Comparison of ENCODE assay signal across 12 cellular contexts in the genomic region with DNA sequence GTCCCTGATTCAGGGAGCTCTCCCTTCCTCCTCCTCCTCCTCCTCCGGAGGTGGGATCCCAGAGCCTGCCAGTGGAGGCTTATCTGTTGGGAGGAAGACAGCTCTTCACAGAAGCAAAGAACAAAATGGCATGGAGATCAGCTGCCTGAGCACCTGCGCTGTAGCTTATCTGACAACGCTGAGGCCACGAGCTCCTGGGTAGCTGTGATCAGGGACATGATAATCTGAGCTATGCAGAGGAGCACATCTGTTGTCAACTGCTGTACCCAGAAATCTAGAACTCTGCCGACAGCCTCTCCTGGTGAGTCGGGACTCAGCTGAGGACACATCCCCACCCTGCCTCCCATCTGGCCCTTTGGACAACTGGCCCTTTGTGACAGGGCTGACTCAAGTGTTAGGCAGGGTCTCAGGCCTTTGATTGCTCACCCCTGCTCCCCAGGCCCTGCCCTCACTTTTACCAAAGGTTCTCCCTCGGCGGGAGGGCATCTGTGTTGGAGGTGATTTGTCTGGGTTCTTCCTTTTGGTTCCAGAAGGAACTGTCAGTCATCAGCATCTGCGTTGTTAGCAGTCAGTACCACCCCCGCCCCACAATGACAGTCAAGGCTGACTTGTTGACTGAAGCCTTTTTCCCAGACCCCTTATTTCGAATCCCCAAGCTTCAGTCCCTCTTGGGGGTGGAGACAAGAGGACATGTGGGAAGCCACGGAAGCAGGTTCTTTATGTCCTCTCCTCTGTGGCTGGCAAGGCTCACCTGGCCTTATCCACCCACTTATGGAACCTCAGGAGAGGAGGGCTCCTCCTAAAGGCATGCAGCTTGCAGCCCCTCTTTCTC. TPM values are rescaled to one million over a fixed set of nuclear protein-coding genes. Genes with fewer than 3 reads are reported as not detected.
DNase-seq lines count a peak whose midpoint lies in the region; ATAC-seq and TF ChIP-seq lines count a peak whose summit lies in the region.
"Had no signal": no experiment of that assay in that cellular context is flagged by ENCODE, and none has a peak within 500 bp of the region (broad histone marks: within the 10 kb centered on the region; RNA-seq: fewer than 3 reads in every experiment).

No MANE protein-coding gene starts in this region.

- TF ChIP-seq POLR2A in gastroesophageal sphincter (IDR thresholded peaks at IDR 0.05): no peak

- H3K9me3 ChIP-seq in CD4-positive, CD25-positive, alpha-beta regulatory T cell (ENCODE audit: control insufficient read depth in 2 of 2, low read length in 2 of 2): no peaks in the 10 kb centered on the region
- H3K9me3 ChIP-seq in PC-9 (ENCODE audit: insufficient read depth, low read depth): no peaks in the 10 kb centered on the region
- H3K9me3 ChIP-seq in mucosa of descending colon: no peaks in the 10 kb centered on the region
- no peaks in the 10 kb centered on the region for H3K9me3 ChIP-seq in gastroesophageal sphincter

- BruUV-seq in PC-9 (replicated peaks; lab: Mats Ljungman, UMichigan): TSS peak; percentile 14

- H3K4me2 ChIP-seq in PC-9: no peak overlapping the region

- no peaks in the 10 kb centered on the region for H3K27me3 Mint-ChIP-seq in CD4-positive, CD25-positive, alpha-beta regulatory T cell
- peaks cover 4 to 12% (median 10%) of the 10 kb centered on the region in 3 donors for H3K27me3 Mint-ChIP-seq in immature natural killer cell (ENCODE audit: low read depth in 3 of 3)

- peaks cover 6% of the 10 kb centered on the region for H3F3A ChIP-seq in PC-9 (ENCODE audit: insufficient read depth, low read depth)

- H3K9me2 ChIP-seq in PC-9 (ENCODE audit: insufficient read depth): no peaks in the 10 kb centered on the region

- POLR2A ChIA-PET in PC-9 (lab: Charles Lee; ENCODE audit: unreplicated experiment): no interaction called here

- CTCF ChIA-PET in PC-9 (lab: Charles Lee): no interaction called here

- H3K36me3 ChIP-seq in CD4-positive, CD25-positive, alpha-beta regulatory T cell (ENCODE audit: control insufficient read depth, insufficient read depth, low read length): no peaks in the 10 kb centered on the region
- H3K36me3 ChIP-seq in PC-9 (ENCODE audit: low read depth) (no peaks in the 10 kb centered on the region), mucosa of descending colon (ENCODE audit: low read depth) (no peaks in the 10 kb centered on the region), gastroesophageal sphincter (peaks cover 0 to 39% of the 10 kb centered on the region in 2 donors)

- no peak overlapping the region for H3K27ac ChIP-seq in CD4-positive, CD25-positive, alpha-beta regulatory T cell (ENCODE audit: insufficient read depth, low read length, poor library complexity, severe bottlenecking)
- H3K27ac ChIP-seq in PC-9: no peak overlapping the region
- no peak overlapping the region for H3K27ac ChIP-seq in gastroesophageal sphincter

- H3K4me1 ChIP-seq in CD4-positive, CD25-positive, alpha-beta regulatory T cell (ENCODE audit: control insufficient read depth, insufficient read depth, low read length, poor library complexity, severe bottlenecking): peaks cover 26% of the 10 kb centered on the region
- H3K4me1 ChIP-seq in PC-9 (replicated peaks; ENCODE audit: insufficient read depth) (peaks cover 4% of the 10 kb centered on the region), mucosa of descending colon (ENCODE audit: low read depth) (peaks cover 2% of the 10 kb centered on the region), gastroesophageal sphincter (peaks cover 0 to 15% (median 3%) of the 10 kb centered on the region in 3 donors)

- ATAC-seq in CD4-positive, CD25-positive, alpha-beta regulatory T cell (ENCODE audit: low read depth in 2 of 2): no peak
- ATAC-seq in mucosa of descending colon (no peak), gastroesophageal sphincter (no peak)
- ATAC-seq: natural killer cell, PC-3 had no signal

- H3K4me3 ChIP-seq in CD4-positive, CD25-positive, alpha-beta regulatory T cell (ENCODE audit: low read depth, low read length): no peak overlapping the region
- H3K4me3 ChIP-seq in PC-9 (no peak overlapping the region), mucosa of descending colon (no peak overlapping the region), gastroesophageal sphincter (no peak overlapping the region)

- peak overlapping the region in 2 of 3 donors; percentile 15 to 51 for H3K27ac Mint-ChIP-seq in CD4-positive, CD25-positive, alpha-beta regulatory T cell
- peak overlapping the region in 4 of 6 donors; percentile 2 to 62 (median 44) for H3K27ac Mint-ChIP-seq in immature natural killer cell

- no peak for TF ChIP-seq CTCF in PC-9 (conservative IDR thresholded peaks at IDR 0.05)
- no peak for TF ChIP-seq CTCF in mucosa of descending colon (IDR thresholded peaks at IDR 0.05)
- no peak for TF ChIP-seq CTCF in gastroesophageal sphincter (IDR thresholded peaks at IDR 0.05)

- peak overlapping the region in 1 of 4 donors; percentile 20 for H3K4me3 Mint-ChIP-seq in CD4-positive, CD25-positive, alpha-beta regulatory T cell
- no peak overlapping the region for H3K4me3 Mint-ChIP-seq in immature natural killer cell
- H3K4me3 Mint-ChIP-seq: natural killer cell had no signal

- no peak for DNase-seq in CD4-positive, CD25-positive, alpha-beta regulatory T cell
- no peak for DNase-seq in PC-9
- DNase-seq in immature natural killer cell: no peak
- DNase-seq in mucosa of descending colon: no peak
- DNase-seq in central memory CD4-positive, alpha-beta T cell: no peak
- DNase-seq: activated CD4-positive, alpha-beta T cell treated with anti-CD3 and anti-CD28 coated beads for 1 hour; effector memory CD4-positive, alpha-beta T cell; natural killer cell; NCI-H774; PC-3; stimulated activated CD4-positive, alpha-beta T cell treated with anti-CD3 and anti-CD28 coated beads, Interleukin-4, amount 100 ng/mL, for 1 hour had no signal

- no peaks in the 10 kb centered on the region for H3K9me3 Mint-ChIP-seq in CD4-positive, CD25-positive, alpha-beta regulatory T cell
- H3K9me3 Mint-ChIP-seq in immature natural killer cell: no peaks in the 10 kb centered on the region
- H3K9me3 Mint-ChIP-seq: natural killer cell had no signal

- intact Hi-C loops in PC-9 (cut with micrococcal nuclease; ENCODE audit: unreplicated experiment) (no loop called here), mucosa of descending colon (cut with DNase I, micrococcal nuclease) (no loop called here)

- H3K4me1 Mint-ChIP-seq in CD4-positive, CD25-positive, alpha-beta regulatory T cell: peaks cover 18 to 57% (median 32%) of the 10 kb centered on the region in 4 donors
- H3K4me1 Mint-ChIP-seq in immature natural killer cell: peaks cover 38 to 43% of the 10 kb centered on the region in 2 donors

- H3K36me3 Mint-ChIP-seq in CD4-positive, CD25-positive, alpha-beta regulatory T cell: peaks cover 14% of the 10 kb centered on the region
- H3K36me3 Mint-ChIP-seq in immature natural killer cell: peaks cover 0 to 9% (median 2%) of the 10 kb centered on the region in 3 donors

- 70 to 90% methylated on average over 2 to 5 of the region's 12 CpGs for WGBS in gastroesophageal sphincter (ENCODE audit: low coverage in 1 of 2), 2 donors

- no peak overlapping the region for H2AFZ ChIP-seq in PC-9

- no peaks in the 10 kb centered on the region for H3K27me3 ChIP-seq in CD4-positive, CD25-positive, alpha-beta regulatory T cell (ENCODE audit: control insufficient read depth, insufficient read depth, low read length)
- H3K27me3 ChIP-seq in PC-9 (ENCODE audit: insufficient read depth, low read depth): no peaks in the 10 kb centered on the region
- no peaks in the 10 kb centered on the region for H3K27me3 ChIP-seq in gastroesophageal sphincter

- H4K20me1 ChIP-seq in PC-9 (ENCODE audit: insufficient read depth): no peaks in the 10 kb centered on the region

- no peak for TF ChIP-seq EP300 in gastroesophageal sphincter (IDR thresholded peaks at IDR 0.05)

- no peaks in the 10 kb centered on the region for H3K79me2 ChIP-seq in PC-9 (ENCODE audit: low read depth)

RNA-seq across cellular contexts. Expression of a gene that starts 5.9 kb away (rescaled TPM):
- total RNA-seq in CD4-positive, CD25-positive, alpha-beta regulatory T cell: 33.1 TPM
- 10 to 100 TPM in 2 of 4 donors, 1 to 10 TPM in 2; 4.9 to 14.0 (median 7.9) TPM for polyA plus RNA-seq in CD4-positive, CD25-positive, alpha-beta regulatory T cell
- total RNA-seq in PC-9 (2021) (28.7 and 28.8 TPM in 2 replicates), mucosa of descending colon (10 to 100 TPM; 21.2 to 35.5 (median 33.4) TPM), gastroesophageal sphincter (10 to 100 TPM; 10.4 to 21.6 (median 18.9) TPM)
- 10 to 100 TPM in 1 of 3 donors, 1 to 10 TPM in 2; 5.5 to 11.0 (median 9.9) TPM for polyA plus RNA-seq in immature natural killer cell

RNA-seq across cellular contexts. Expression of a gene that starts 33.7 kb away (rescaled TPM):
- total RNA-seq in CD4-positive, CD25-positive, alpha-beta regulatory T cell: 16.4 TPM
- polyA plus RNA-seq in CD4-positive, CD25-positive, alpha-beta regulatory T cell: 1 to 10 TPM in 1 of 4 donors, under 1 TPM in 3; 0.68 to 1.1 (median 0.90) TPM
- 6.0 and 8.9 TPM in 2 replicates for total RNA-seq in PC-9 (2021)
- 1 to 10 TPM in 1 of 3 donors, not detected in 2; 1.3 TPM for polyA plus RNA-seq in immature natural killer cell
- 1 to 10 TPM; 3.2 to 5.1 (median 4.9) TPM for total RNA-seq in mucosa of descending colon
- total RNA-seq in gastroesophageal sphincter: 1 to 10 TPM; 1.2 to 4.9 (median 3.1) TPM

RNA-seq across cellular contexts. Expression of a gene that starts 47.6 kb away (rescaled TPM):
- 31.9 TPM for total RNA-seq in CD4-positive, CD25-positive, alpha-beta regulatory T cell
- 10 to 100 TPM; 30.2 to 44.4 (median 37.6) TPM for polyA plus RNA-seq in CD4-positive, CD25-positive, alpha-beta regulatory T cell
- total RNA-seq in PC-9 (2021): 19.0 and 23.2 TPM in 2 replicates
- polyA plus RNA-seq in immature natural killer cell: 10 to 100 TPM; 27.0 to 68.3 (median 41.2) TPM
- total RNA-seq in mucosa of descending colon: 10 to 100 TPM; 11.2 to 14.1 (median 12.2) TPM
- 10 to 100 TPM; 13.3 to 20.4 (median 17.1) TPM for total RNA-seq in gastroesophageal sphincter

RNA-seq across cellular contexts. Expression of a gene that starts 49.5 kb away (rescaled TPM):
- total RNA-seq in CD4-positive, CD25-positive, alpha-beta regulatory T cell: 11.2 TPM
- 1 to 10 TPM in 3 of 4 donors, under 1 TPM in 1; 0.98 to 3.2 (median 2.6) TPM for polyA plus RNA-seq in CD4-positive, CD25-positive, alpha-beta regulatory T cell
- total RNA-seq in PC-9 (2021): 28.2 and 31.4 TPM in 2 replicates
- polyA plus RNA-seq in immature natural killer cell: 1 to 10 TPM; 1.2 to 3.9 (median 2.6) TPM
- 100 to 1,000 TPM in 2 of 3 donors, 10 to 100 TPM in 1; 53.4 to 134 (median 101) TPM for total RNA-seq in mucosa of descending colon
- total RNA-seq in gastroesophageal sphincter: 1 to 10 TPM; 2.7 to 6.1 (median 5.5) TPM

RNA-seq across cellular contexts. Expression of a gene that starts 59.7 kb away (rescaled TPM):
- total RNA-seq in CD4-positive, CD25-positive, alpha-beta regulatory T cell: 23.3 TPM
- 1 to 10 TPM; 1.3 to 3.1 (median 2.2) TPM for polyA plus RNA-seq in CD4-positive, CD25-positive, alpha-beta regulatory T cell
- total RNA-seq in PC-9 (2021): 52.8 and 60.5 TPM in 2 replicates
- 10 to 100 TPM in 1 of 3 donors, 1 to 10 TPM in 2; 3.1 to 11.5 (median 4.8) TPM for polyA plus RNA-seq in immature natural killer cell
- 10 to 100 TPM; 14.4 to 83.8 (median 17.5) TPM for total RNA-seq in mucosa of descending colon
- 10 to 100 TPM; 58.7 to 66.6 (median 62.8) TPM for total RNA-seq in gastroesophageal sphincter
